26 cellular contexts compared by ENCODE assay signal in genomic region chr5:54835642-54836041, GRCh38.
DNase-seq lines count a peak whose midpoint lies in the region; ATAC-seq, FAIRE-seq and TF ChIP-seq lines count a peak whose summit lies in the region.
"Had no signal": no experiment of that assay in that cellular context is flagged by ENCODE, and none has a peak within 500 bp of the region (broad histone marks: within the 10 kb centered on the region; RNA-seq: fewer than 3 reads in every experiment).

No MANE protein-coding gene starts in this region.

- intact Hi-C loops in IMR-90 (cut with micrococcal nuclease), result no loop called here
- intact Hi-C loops in stomach (cut with DNase I; ENCODE audit: low total_unique reads), result no loop called here
- intact Hi-C loops in activated T-helper 2 cell treated with anti-CD3 and anti-CD28 coated beads, Interferon-gamma antibody, Interleukin-2, Interleukin-4, amounts not matched to agents 10 μg/mL and 5 μg/mL and 100 μg/mL, durations not matched to agents 14 hours and 24 hours and 36 hours (cut with micrococcal nuclease), result no loop called here

- H2BK120ac ChIP-seq in IMR-90 (ENCODE audit: low read depth, low read length), result peak overlapping the region; percentile 97

- H2AK5ac ChIP-seq in IMR-90 (ENCODE audit: low read depth, low read length), result peak overlapping the region; percentile 98

- no peaks in the 10 kb centered on the region for H3K79me2 ChIP-seq in astrocyte (ENCODE audit: insufficient read depth, low read length)

- H2AK9ac ChIP-seq in IMR-90 (replicated peaks; ENCODE audit: low read depth, low read length, poor library complexity), result peak overlapping the region; percentile 81

- H4K20me1 ChIP-seq in IMR-90 (ENCODE audit: insufficient read depth, low read length) (no peaks in the 10 kb centered on the region), astrocyte (ENCODE audit: insufficient read depth, low read length) (no peaks in the 10 kb centered on the region)

- CTCF ChIA-PET in IMR-90 (lab: Yijun Ruan, JAX), result interaction anchor here (0.6 kb wide), 1 partner anchor 318 kb away, joined by 4 read pairs; the partner anchor contains the start of gene SNX18
- CTCF ChIA-PET in T-cell (lab: Charles Lee), result interaction anchor here in 1 of 2 donors (1.1 kb wide), 1 partner anchor 9 kb away, joined by 6 read pairs; no protein-coding TSS in a partner anchor

- H3K27ac Mint-ChIP-seq in astrocyte (ENCODE audit: unreplicated experiment) (no peak overlapping the region), T-cell (no peak overlapping the region)
- H3K27ac Mint-ChIP-seq in activated T-helper 2 cell treated with anti-CD3 and anti-CD28 coated beads, Interferon-gamma antibody, Interleukin-2, Interleukin-4, amounts not matched to agents 10 μg/mL and 5 μg/mL and 100 μg/mL, durations not matched to agents 14 hours and 24 hours and 36 hours, result no peak overlapping the region
- H3K27ac Mint-ChIP-seq: activated CD8-positive, alpha-beta T cell treated with anti-CD3 and anti-CD28 coated beads for 36 hours; activated naive CD4-positive, alpha-beta T cell treated with anti-CD3 and anti-CD28 coated beads, Interleukin-2, amount 50 U/mL, for 72 hours; naive thymus-derived CD8-positive, alpha-beta T cell had no signal

- in situ Hi-C loops in IMR-90 (cut with MboI; ENCODE audit: low sequenced_read_pairs), result no loop called here

- H2BK15ac ChIP-seq in IMR-90 (ENCODE audit: low read depth, low read length), result peak overlapping the region; percentile 92

- FAIRE-seq in astrocyte (lab: Jason Lieb, UNC), result peak; percentile 97
- FAIRE-seq: kidney had no signal

- POLR2A ChIA-PET in IMR-90 (lab: Charles Lee; ENCODE audit: unreplicated experiment), result interaction anchor here (1.1 kb wide), 1 partner anchor 91 kb away, joined by 3 read pairs; no protein-coding TSS in a partner anchor
- POLR2A ChIA-PET in T-cell (lab: Charles Lee), result no interaction called here

- H3K9me3 Mint-ChIP-seq in astrocyte (ENCODE audit: unreplicated experiment), result peaks cover 1% of the 10 kb centered on the region
- no peaks in the 10 kb centered on the region for H3K9me3 Mint-ChIP-seq in activated T-helper 2 cell treated with anti-CD3 and anti-CD28 coated beads, Interferon-gamma antibody, Interleukin-2, Interleukin-4, amounts not matched to agents 10 μg/mL and 5 μg/mL and 100 μg/mL, durations not matched to agents 14 hours and 24 hours and 36 hours
- H3K9me3 Mint-ChIP-seq in T-cell, result no peaks in the 10 kb centered on the region
- H3K9me3 Mint-ChIP-seq: activated CD8-positive, alpha-beta T cell treated with anti-CD3 and anti-CD28 coated beads for 36 hours; activated naive CD4-positive, alpha-beta T cell treated with anti-CD3 and anti-CD28 coated beads, Interleukin-2, amount 50 U/mL, for 72 hours; activated T-cell treated with anti-CD3 and anti-CD28 coated beads, Interleukin-2, amount 50 U/mL, for 4 hours; naive thymus-derived CD8-positive, alpha-beta T cell had no signal

- H3K27ac ChIP-seq in IMR-90 (ENCODE audit: insufficient read depth, low read length) (peak overlapping the region; percentile 100), astrocyte (ENCODE audit: low read depth, low read length) (peak overlapping the region; percentile 1), stomach (peak overlapping the region in 3 of 5 donors; percentile 18 to 46 (median 37)), tibial nerve (no peak overlapping the region)
- H3K27ac ChIP-seq: cardiac muscle cell, esophagus squamous epithelium, RWPE1, thyroid gland had no signal

- peak overlapping the region; percentile 87 for H4K91ac ChIP-seq in IMR-90 (ENCODE audit: insufficient read depth, low read depth, low read length)

- H3K27me3 ChIP-seq in IMR-90 (ENCODE audit: control insufficient read depth, insufficient read depth, low read length), result no peaks in the 10 kb centered on the region
- no peaks in the 10 kb centered on the region for H3K27me3 ChIP-seq in astrocyte (ENCODE audit: insufficient read depth, low read length)
- H3K27me3 ChIP-seq in stomach, result no peaks in the 10 kb centered on the region
- H3K27me3 ChIP-seq in tibial nerve, result no peaks in the 10 kb centered on the region
- H3K27me3 ChIP-seq: cardiac muscle cell, esophagus squamous epithelium, thyroid gland had no signal

- peaks cover 0 to 21% of the 10 kb centered on the region in 2 experiments; a peak in 3 of 4 replicates for H3K79me1 ChIP-seq in IMR-90 (ENCODE audit: low read depth in 1 of 2, low read length in 2 of 2)

- no TSS peak for BruUV-seq in IMR-90 (replicated peaks; lab: Mats Ljungman, UMichigan)

- no peak for TF ChIP-seq CTCF in IMR-90 (conservative IDR thresholded peaks at IDR 0.05; ENCODE audit: low read depth, low read length)
- no peak for TF ChIP-seq CTCF in astrocyte (IDR thresholded peaks at IDR 0.05; ENCODE audit: insufficient read depth, low read depth, low read length)
- no peak for TF ChIP-seq CTCF in foreskin fibroblast (IDR thresholded peaks at IDR 0.05; ENCODE audit: low read depth, low read length)
- no peak for TF ChIP-seq CTCF in stomach (IDR thresholded peaks at IDR 0.05)
- TF ChIP-seq CTCF in tibial nerve (IDR thresholded peaks at IDR 0.05), result no peak

- WGBS in IMR-90 (ENCODE audit: extremely low coverage in 2 of 2, insufficient read length in 1 of 2), 2 experiments, result no CpG with 5 or more reads among the region's 2 CpGs
- 32 to 68% (median 52%) methylated on average over 2 of the region's 2 CpGs for WGBS in stomach, 5 donors
- 85 to 89% methylated on average over 2 of the region's 2 CpGs for WGBS in tibial nerve, 2 donors

- DNase-seq in IMR-90 (peak; percentile 90), astrocyte (ENCODE audit: low read depth) (peak; percentile 86), foreskin fibroblast (peak; percentile 29 to 42), stomach (no peak), NK-92 (lab: John Stamatoyannopoulos, UW; ENCODE audit: unreplicated experiment) (no peak), tibial nerve (ENCODE audit: low spot score in 2 of 2) (no peak), T-cell (no peak)
- no peak for DNase-seq in activated T-helper 2 cell treated with anti-CD3 and anti-CD28 coated beads, Interferon-gamma antibody, Interleukin-2, Interleukin-4, amounts not matched to agents 10 μg/mL and 5 μg/mL and 100 μg/mL, durations not matched to agents 14 hours and 24 hours and 36 hours (ENCODE audit: low spot score)
- DNase-seq: activated CD8-positive, alpha-beta T cell treated with anti-CD3 and anti-CD28 coated beads for 36 hours; activated T-cell treated with anti-CD3 and anti-CD28 coated beads, Interleukin-2, amount 50 U/mL, for 4 hours; C1 segment of cervical spinal cord; DMS153; esophagus squamous epithelium; hippocampal formation; kidney; mesendoderm; naive thymus-derived CD8-positive, alpha-beta T cell; NCI-H1694 treated with DMSO at 0.1 percent for 48 hours; NCI-H345; NK-92 treated with Interleukin-12 subunit alpha and Interleukin-12 subunit beta, amount 100 ng/mL, for 24 hours; stimulated activated CD4-positive, alpha-beta T cell treated with anti-CD3 and anti-CD28 coated beads, Interleukin-12 subunit alpha, Interleukin-12 subunit beta, amount 100 ng/mL, for 4 hours; thyroid gland had no signal

- H3K4me3 ChIP-seq in IMR-90 (ENCODE audit: insufficient read depth, low read depth, low read length) (no peak overlapping the region), astrocyte (ENCODE audit: insufficient read depth, low read depth, low read length) (no peak overlapping the region), foreskin fibroblast (ENCODE audit: low read depth in 1 of 2, low read length in 2 of 2) (no peak overlapping the region), stomach (no peak overlapping the region), tibial nerve (no peak overlapping the region)
- H3K4me3 ChIP-seq: cardiac muscle cell, esophagus squamous epithelium, thyroid gland had no signal

- H3K9me3 ChIP-seq in IMR-90 (ENCODE audit: control insufficient read depth, insufficient read depth, low read length), result no peaks in the 10 kb centered on the region
- no peaks in the 10 kb centered on the region for H3K9me3 ChIP-seq in astrocyte (ENCODE audit: insufficient read depth, low read depth, low read length)
- no peaks in the 10 kb centered on the region for H3K9me3 ChIP-seq in stomach
- H3K9me3 ChIP-seq in tibial nerve, result no peaks in the 10 kb centered on the region
- H3K9me3 ChIP-seq: esophagus squamous epithelium, thyroid gland had no signal

- peak overlapping the region; percentile 55; the same call in 1 of the 2 replicates for H3K56ac ChIP-seq in IMR-90 (ENCODE audit: extremely low read depth, insufficient read depth, low read length)

- H2BK20ac ChIP-seq in IMR-90 (ENCODE audit: low read depth, low read length), result peak overlapping the region; percentile 98

- no peak for TF ChIP-seq POLR2A in IMR-90 (IDR thresholded peaks at IDR 0.05; ENCODE audit: low read depth, low read length)
- TF ChIP-seq POLR2A in stomach (IDR thresholded peaks at IDR 0.05), result no peak
- no peak for TF ChIP-seq POLR2A in tibial nerve (IDR thresholded peaks at IDR 0.05)

- H3K4me2 ChIP-seq in IMR-90 (ENCODE audit: low read depth, low read length) (peak overlapping the region; percentile 83), astrocyte (ENCODE audit: low read length) (peak overlapping the region; percentile 43)

- H3K36me3 Mint-ChIP-seq in astrocyte (ENCODE audit: low read depth, unreplicated experiment) (no peaks in the 10 kb centered on the region), T-cell (no peaks in the 10 kb centered on the region)
- H3K36me3 Mint-ChIP-seq in activated T-helper 2 cell treated with anti-CD3 and anti-CD28 coated beads, Interferon-gamma antibody, Interleukin-2, Interleukin-4, amounts not matched to agents 10 μg/mL and 5 μg/mL and 100 μg/mL, durations not matched to agents 14 hours and 24 hours and 36 hours (ENCODE audit: low read depth), result no peaks in the 10 kb centered on the region
- H3K36me3 Mint-ChIP-seq: activated naive CD4-positive, alpha-beta T cell treated with anti-CD3 and anti-CD28 coated beads, Interleukin-2, amount 50 U/mL, for 72 hours; naive thymus-derived CD8-positive, alpha-beta T cell had no signal

- H3K9ac ChIP-seq in IMR-90 (ENCODE audit: low read depth, low read length), result peak overlapping the region; percentile 59; the same call in 1 of the 2 replicates
- H3K9ac ChIP-seq in astrocyte (ENCODE audit: low read length), result no peak overlapping the region

- H3K4me1 ChIP-seq in IMR-90 (ENCODE audit: control insufficient read depth, insufficient read depth, low read length), result peaks cover 38% of the 10 kb centered on the region
- H3K4me1 ChIP-seq in astrocyte (ENCODE audit: insufficient read depth, low read length), result peaks cover 5% of the 10 kb centered on the region
- H3K4me1 ChIP-seq in stomach, result peaks cover 0 to 51% (median 16%) of the 10 kb centered on the region in 4 donors
- no peaks in the 10 kb centered on the region for H3K4me1 ChIP-seq in tibial nerve
- H3K4me1 ChIP-seq: esophagus squamous epithelium, thyroid gland had no signal

- H3K14ac ChIP-seq in IMR-90 (replicated peaks; ENCODE audit: low read depth, low read length), result peak overlapping the region; percentile 92

- H2BK5ac ChIP-seq in IMR-90 (ENCODE audit: low read depth, low read length, poor library complexity, severe bottlenecking), result peak overlapping the region; percentile 98

- TF ChIP-seq EP300 in stomach (IDR thresholded peaks at IDR 0.05), result no peak
- no peak for TF ChIP-seq EP300 in tibial nerve (IDR thresholded peaks at IDR 0.05)

- H2AFZ ChIP-seq in IMR-90 (replicated peaks; ENCODE audit: low read length, poor library complexity), result peak overlapping the region; percentile 65
- no peak overlapping the region for H2AFZ ChIP-seq in astrocyte (ENCODE audit: low read depth, low read length)

- ATAC-seq in IMR-90 (ENCODE audit: low read depth) (peak; percentile 80), T-cell (replicated peaks in 1 of 4) (no peak)
- ATAC-seq: activated CD8-positive, alpha-beta T cell treated with anti-CD3 and anti-CD28 coated beads for 36 hours; activated naive CD4-positive, alpha-beta T cell treated with anti-CD3 and anti-CD28 coated beads, Interleukin-2, amount 50 U/mL, for 72 hours; activated T-cell treated with anti-CD3 and anti-CD28 coated beads, Interleukin-2, amount 50 U/mL, for 4 hours; naive thymus-derived CD8-positive, alpha-beta T cell had no signal

- H3K4me3 Mint-ChIP-seq in astrocyte (ENCODE audit: unreplicated experiment) (no peak overlapping the region), T-cell (no peak overlapping the region)
- no peak overlapping the region for H3K4me3 Mint-ChIP-seq in activated T-helper 2 cell treated with anti-CD3 and anti-CD28 coated beads, Interferon-gamma antibody, Interleukin-2, Interleukin-4, amounts not matched to agents 10 μg/mL and 5 μg/mL and 100 μg/mL, durations not matched to agents 14 hours and 24 hours and 36 hours (ENCODE audit: low read depth)
- H3K4me3 Mint-ChIP-seq: activated CD8-positive, alpha-beta T cell treated with anti-CD3 and anti-CD28 coated beads for 36 hours; activated T-cell treated with anti-CD3 and anti-CD28 coated beads, Interleukin-2, amount 50 U/mL, for 4 hours; naive thymus-derived CD8-positive, alpha-beta T cell had no signal

- H3K4ac ChIP-seq in IMR-90 (ENCODE audit: low read depth, low read length), result peak overlapping the region; percentile 97

- H4K8ac ChIP-seq in IMR-90 (ENCODE audit: low read depth in 2 of 2, low read length in 2 of 2), result peak overlapping the region; percentile 80 to 95; a peak in 3 of 4 replicates

- H3K27me3 Mint-ChIP-seq in astrocyte (ENCODE audit: low read depth, unreplicated experiment), result peaks cover 3% of the 10 kb centered on the region
- H3K27me3 Mint-ChIP-seq in activated T-helper 2 cell treated with anti-CD3 and anti-CD28 coated beads, Interferon-gamma antibody, Interleukin-2, Interleukin-4, amounts not matched to agents 10 μg/mL and 5 μg/mL and 100 μg/mL, durations not matched to agents 14 hours and 24 hours and 36 hours (ENCODE audit: low read depth), result peaks cover 33% of the 10 kb centered on the region
- H3K27me3 Mint-ChIP-seq in T-cell, result peaks cover 0 to 1% of the 10 kb centered on the region in 2 donors
- H3K27me3 Mint-ChIP-seq: progenitor cell of endocrine pancreas had no signal

- H3K36me3 ChIP-seq in IMR-90 (ENCODE audit: control insufficient read depth, insufficient read depth, low read length), result no peaks in the 10 kb centered on the region
- no peaks in the 10 kb centered on the region for H3K36me3 ChIP-seq in astrocyte (ENCODE audit: insufficient read depth, low read length)
- no peaks in the 10 kb centered on the region for H3K36me3 ChIP-seq in stomach
- no peaks in the 10 kb centered on the region for H3K36me3 ChIP-seq in tibial nerve
- H3K36me3 ChIP-seq: cardiac muscle cell, esophagus squamous epithelium, thyroid gland had no signal

- H3K18ac ChIP-seq in IMR-90 (ENCODE audit: low read depth, low read length), result peak overlapping the region; percentile 100

- H3K9me1 ChIP-seq in IMR-90 (ENCODE audit: insufficient read depth, low read length), result peaks cover 23% of the 10 kb centered on the region

- peak overlapping the region; percentile 100 for H4K5ac ChIP-seq in IMR-90 (ENCODE audit: low read depth, low read length)

- H3K23ac ChIP-seq in IMR-90 (ENCODE audit: low read depth, low read length), result peak overlapping the region; percentile 75; the same call in 1 of the 2 replicates

- dilution Hi-C loops in IMR-90 (cut with HindIII; ENCODE audit: low sequenced_read_pairs, unreplicated experiment), result no loop called here

- TF ChIP-seq RAD21 in IMR-90 (IDR thresholded peaks at IDR 0.05; ENCODE audit: low read length), result no peak; the same call in 1 of the 2 replicates

- H3K4me1 Mint-ChIP-seq in astrocyte (ENCODE audit: low read depth, unreplicated experiment), result peaks cover 6% of the 10 kb centered on the region
- peaks cover 19% of the 10 kb centered on the region for H3K4me1 Mint-ChIP-seq in activated T-helper 2 cell treated with anti-CD3 and anti-CD28 coated beads, Interferon-gamma antibody, Interleukin-2, Interleukin-4, amounts not matched to agents 10 μg/mL and 5 μg/mL and 100 μg/mL, durations not matched to agents 14 hours and 24 hours and 36 hours (ENCODE audit: low read depth)
- peaks cover 14 to 22% (median 19%) of the 10 kb centered on the region in 3 donors for H3K4me1 Mint-ChIP-seq in T-cell

Comparison
In these comparisons a context has a peak if more than half of its experiments do, and no peak if none do; other contexts are left out.
1. DNase-seq: peak in IMR-90 (single experiment), astrocyte (single experiment) and foreskin fibroblast (2 of 2); none in stomach (single experiment), NK-92 (single experiment), tibial nerve (0 of 2), activated T-helper 2 cell treated with anti-CD3 and anti-CD28 coated beads, Interferon-gamma antibody, Interleukin-2, Interleukin-4, amounts not matched to agents 10 μg/mL and 5 μg/mL and 100 μg/mL, durations not matched to agents 14 hours and 24 hours and 36 hours (single experiment) and T-cell (0 of 34).
2. H3K27ac ChIP-seq: peak in IMR-90 (single experiment), astrocyte (single experiment) and stomach (3 of 5); none in tibial nerve (0 of 4).